ENCODE assay signal across 8 cellular contexts in genomic region chr9:3467593-3468219, GRCh38. TPM values are rescaled to one million over a fixed set of nuclear protein-coding genes. Genes with fewer than 3 reads are reported as not detected.
DNase-seq lines count a peak whose midpoint lies in the region; ATAC-seq, FAIRE-seq and TF ChIP-seq lines count a peak whose summit lies in the region.

No MANE protein-coding gene starts in this region.

- CTCF ChIA-PET in GM12878 (lab: Yijun Ruan, JAX): interaction anchor here (0.6 to 3.4 kb wide), 44 partner anchors 8 to 846 kb away, joined by 3 to 27 read pairs (median 4); partner anchors contain the start of gene RFX3

- ATAC-seq in HG02840 (IDR thresholded peaks at IDR 0.05; ENCODE audit: low FRiP score, unreplicated experiment) (peak; percentile 97), GM12878 (peak; percentile 99)

- no peak for TF ChIP-seq EP300 in GM12878 (IDR thresholded peaks at IDR 0.05; ENCODE audit: borderline replicate concordance in 1 of 2, control insufficient read depth in 1 of 2, low read depth in 2 of 2, low read length in 2 of 2)

- no peaks in the 10 kb centered on the region for H3K9me3 Mint-ChIP-seq in T-helper 2 cell treated with Interferon-gamma antibody and Interleukin-4, amounts not matched to agents 5 μg/mL and 100 μg/mL, for 36 hours

- H3K36me3 ChIP-seq in GM12878 (ENCODE audit: control insufficient read depth in 2 of 2, insufficient read depth in 2 of 2, low read length in 1 of 2): no peaks in the 10 kb centered on the region

- H3K9me3 ChIP-seq in GM12878 (replicated peaks; ENCODE audit: control insufficient read depth, insufficient read depth, low read length): no peaks in the 10 kb centered on the region

- in situ Hi-C loops in GM12878 (cut with MboI): loop anchor here (10.0 kb wide), 1 partner anchor 647 kb away; no protein-coding TSS in a partner anchor

- H3K4me1 ChIP-seq in GM12878 (ENCODE audit: control insufficient read depth, insufficient read depth, low read length): no peaks in the 10 kb centered on the region

- no peaks in the 10 kb centered on the region for H3K27me3 ChIP-seq in GM12878 (replicated peaks in 1 of 2; ENCODE audit: control insufficient read depth in 2 of 2, insufficient read depth in 2 of 2, low read length in 1 of 2)

- POLR2A ChIA-PET in GM12878 (lab: Charles Lee): interaction anchor here (0.5 to 1.4 kb wide), 3 partner anchors 52 to 748 kb away, joined by 3 to 6 read pairs (median 3); no protein-coding TSS in a partner anchor

- WGBS in GM12878 (ENCODE audit: insufficient coverage, insufficient replicate concordance, low lambda C conversion rate, missing lambda C conversion rate): 45% methylated on average over 4 of the region's 4 CpGs

- peaks cover 6% of the 10 kb centered on the region for H3K4me1 Mint-ChIP-seq in T-helper 2 cell treated with Interferon-gamma antibody and Interleukin-4, amounts not matched to agents 5 μg/mL and 100 μg/mL, for 36 hours (ENCODE audit: low read depth)

- no peak overlapping the region for H2AFZ ChIP-seq in GM12878 (ENCODE audit: control insufficient read depth, low read depth, low read length)

- no peak for TF ChIP-seq POLR2A in GM12878 (IDR thresholded peaks at IDR 0.05; ENCODE audit: low read depth, low read length)

- H3K9ac ChIP-seq in GM12878 (ENCODE audit: control insufficient read depth, insufficient read depth, low read length): no peak overlapping the region

- RAD21 ChIA-PET in GM12878 (lab: Charles Lee; ENCODE audit: unreplicated experiment): interaction anchor here (0.6 to 2.7 kb wide), 25 partner anchors 8 to 871 kb away, joined by 3 to 21 read pairs (median 4); no protein-coding TSS in a partner anchor

- BruUV-seq in GM12878 (replicated peaks; lab: Mats Ljungman, UMichigan): no TSS peak

- no peak overlapping the region for H3K4me3 ChIP-seq in GM12878

- DNase-seq in activated CD4-positive, CD25-positive, alpha-beta regulatory T cell treated with anti-CD3 and anti-CD28 coated beads, Interleukin-2, amount 50 U/mL, for 16 hours (ENCODE audit: low read depth, low spot score): peak; percentile 27
- no peak for DNase-seq in activated CD4-positive, CD25-positive, alpha-beta regulatory T cell treated with anti-CD3 and anti-CD28 coated beads, Interleukin-2, amount 50 U/mL, for 72 hours
- DNase-seq in NCI-H1105 treated with DMSO at 0.1 percent for 48 hours (lab: John Stamatoyannopoulos, UW) (peak; percentile 59), GM12878 (ENCODE audit: low read depth, low spot score) (no peak), iPS-NIHi11 (ENCODE audit: low spot score) (peak; percentile 71)
- peak; percentile 44 for DNase-seq in T-helper 2 cell treated with Interferon-gamma antibody and Interleukin-4, amounts not matched to agents 5 μg/mL and 100 μg/mL, for 36 hours (ENCODE audit: low spot score)
- DNase-seq in stimulated activated CD4-positive, alpha-beta T cell treated with anti-CD3 and anti-CD28 coated beads, Interleukin-1b, Interleukin-23, amount 100 ng/mL, for 1 hour (ENCODE audit: low read depth in 2 of 2): peak; percentile 10 to 17

- H3K27me3 Mint-ChIP-seq in T-helper 2 cell treated with Interferon-gamma antibody and Interleukin-4, amounts not matched to agents 5 μg/mL and 100 μg/mL, for 36 hours (ENCODE audit: low read depth): no peaks in the 10 kb centered on the region

- H3K36me3 Mint-ChIP-seq in T-helper 2 cell treated with Interferon-gamma antibody and Interleukin-4, amounts not matched to agents 5 μg/mL and 100 μg/mL, for 36 hours (ENCODE audit: low read depth): no peaks in the 10 kb centered on the region

- FAIRE-seq in GM12878 (lab: Jason Lieb, UNC): peak; percentile 94

- SMC1A ChIA-PET in GM12878 (lab: Charles Lee; ENCODE audit: uncharacterized antibody, unreplicated experiment): interaction anchor here (0.6 to 4.4 kb wide), 32 partner anchors 9 to 648 kb away, joined by 3 to 42 read pairs (median 4); partner anchors contain the start of gene RFX3

- H4K20me1 ChIP-seq in GM12878 (ENCODE audit: control insufficient read depth, insufficient read depth): no peaks in the 10 kb centered on the region

- H3K27ac Mint-ChIP-seq in T-helper 2 cell treated with Interferon-gamma antibody and Interleukin-4, amounts not matched to agents 5 μg/mL and 100 μg/mL, for 36 hours: no peak overlapping the region

- no peak overlapping the region for H3K4me2 ChIP-seq in GM12878 (ENCODE audit: control insufficient read depth, insufficient read depth)

- intact Hi-C loops in GM12878 (cut with micrococcal nuclease; ENCODE audit: unreplicated experiment): loop anchor here (1.0 to 10.0 kb wide), 6 partner anchors 60 to 767 kb away; partner anchors contain the start of gene RFX3

- no peaks in the 10 kb centered on the region; the same call in 1 of the 2 replicates for H3K79me2 ChIP-seq in GM12878 (ENCODE audit: control insufficient read depth, insufficient read depth, low read length)

- H3K4me3 Mint-ChIP-seq in T-helper 2 cell treated with Interferon-gamma antibody and Interleukin-4, amounts not matched to agents 5 μg/mL and 100 μg/mL, for 36 hours: no peak overlapping the region

- H3K27ac ChIP-seq in GM12878 (ENCODE audit: control insufficient read depth, insufficient read depth): no peak overlapping the region

- TF ChIP-seq CTCF in GM12878 (IDR thresholded peaks at IDR 0.05 in 2 of 3, conservative IDR thresholded peaks at IDR 0.05 in 1 of 3; ENCODE audit: control insufficient read depth in 2 of 3, extremely low read depth in 1 of 3, insufficient read depth in 1 of 3, low read depth in 3 of 3, low read length in 3 of 3): peak; percentile 99 to 100 (median 100)

- TF ChIP-seq RAD21 in GM12878 (IDR thresholded peaks at IDR 0.05; ENCODE audit: insufficient read depth, low read depth, low read length): peak; percentile 97

TF ChIP-seq in GM12878, 131 proteins besides CTCF, POLR2A, EP300 and RAD21 (continues in another document):
- TF ChIP-seq RUNX3 (IDR thresholded peaks at IDR 0.05; ENCODE audit: low read length) (peak; percentile 41; the same call in 1 of the 2 replicates), CREB1 (IDR thresholded peaks at IDR 0.05; ENCODE audit: low read depth) (0 out of 2 replicates have a peak, but pooled peaks have one; percentile 32), CBX5 (IDR thresholded peaks at IDR 0.05; ENCODE audit: low read depth) (peak; percentile 85; the same call in 1 of the 2 replicates), CHD2 (IDR thresholded peaks at IDR 0.05; ENCODE audit: borderline replicate concordance, low read depth, low read length) (peak; percentile 59; the same call in 1 of the 2 replicates), SKIL (IDR thresholded peaks at IDR 0.05; ENCODE audit: low read depth, poor library complexity, severe bottlenecking) (peak; percentile 29), KLF5 (IDR thresholded peaks at IDR 0.05; ENCODE audit: partially characterized antibody) (peak; percentile 49), POLR2AphosphoS5 (IDR thresholded peaks at IDR 0.05; ENCODE audit: low read length) (no peak), SMC3 (IDR thresholded peaks at IDR 0.05; ENCODE audit: borderline replicate concordance, low read length) (peak; percentile 91), IRF4 (IDR thresholded peaks at IDR 0.05; ENCODE audit: low read depth, low read length) (peak; percentile 72), YY1 (IDR thresholded peaks at IDR 0.05; ENCODE audit: low read depth, low read length) (peak; percentile 68), ZNF384 (IDR thresholded peaks at IDR 0.05; ENCODE audit: borderline replicate concordance, low read depth, low read length) (no peak), RB1 (IDR thresholded peaks at IDR 0.05; ENCODE audit: borderline replicate concordance) (peak; percentile 63; the same call in 1 of the 2 replicates), POU2F2 (IDR thresholded peaks at IDR 0.05; ENCODE audit: borderline replicate concordance, low read depth, low read length) (0 out of 3 replicates have a peak, but pooled peaks have one; percentile 51), SPI1 (IDR thresholded peaks at IDR 0.05; ENCODE audit: borderline replicate concordance, insufficient read depth, low read depth, low read length) (peak; percentile 11; the same call in 1 of the 2 replicates), TCF7 (IDR thresholded peaks at IDR 0.05; ENCODE audit: borderline replicate concordance) (no peak)

RNA-seq across cellular contexts. Expression of gene RFX3, which starts 58.1 kb away (rescaled TPM):
- total RNA-seq in GM12878 (2013; cell fraction: nucleolus; rRNA removed): 84.6 and 85.6 TPM in 2 replicates
- total RNA-seq in GM12878 (2014; rRNA removed) (3.6 and 4.7 TPM in 2 replicates), GM12878 (2014; rRNA removed; fragmentation: Illumina TruSeq; extraction: Trizol) (6.3 and 6.6 TPM in 2 replicates), GM12878 (2021) (11.9 and 14.8 TPM in 2 replicates)
- 3.3 TPM for polyA plus RNA-seq in GM12878 (2011; ENCODE audit: low read depth)
- polyA plus RNA-seq in GM12878 (2011; rRNA removed) (26.4 and 26.8 TPM in 2 replicates), GM12878 (2014; fragmentation: Illumina TruSeq; extraction: Trizol) (4.8 and 5.6 TPM in 2 replicates), GM12878 (2014; fragmentation: Nextera tagmentation; extraction: Ambion mirVana) (1 to 10 TPM; 1.2 to 1.8 TPM), GM12878 (2014; rRNA removed) (3.2 and 8.2 TPM in 2 replicates), GM12878 (2016; fragmentation: Nextera tagmentation; extraction: Ambion mirVana) (1 to 10 TPM; 7.1 to 8.4 TPM)
- 13.0 and 16.8 TPM in 2 replicates for polyA plus RNA-seq in GM12878 (2011; cell fraction: cytosol; rRNA removed)
- 40.3 and 51.1 TPM in 2 replicates for polyA plus RNA-seq in GM12878 (2011; cell fraction: nucleus; rRNA removed)
- polyA plus RNA-seq in GM12878 (2012): 4.3 and 5.8 TPM in 2 replicates
- polyA minus RNA-seq in GM12878 (2011; rRNA and poly(A)+ RNA removed): 208 and 264 TPM in 2 replicates
- polyA minus RNA-seq in GM12878 (2011; cell fraction: cytosol; rRNA and poly(A)+ RNA removed): 25.1 and 33.7 TPM in 2 replicates
- polyA minus RNA-seq in GM12878 (2011; cell fraction: nucleus; rRNA and poly(A)+ RNA removed): 103 and 216 TPM in 2 replicates

Comparison
In these comparisons a context has a peak if more than half of its experiments do, and no peak if none do; other contexts are left out.
1. DNase-seq: peak in activated CD4-positive, CD25-positive, alpha-beta regulatory T cell treated with anti-CD3 and anti-CD28 coated beads, Interleukin-2, amount 50 U/mL, for 16 hours (single experiment), NCI-H1105 treated with DMSO at 0.1 percent for 48 hours (single experiment), T-helper 2 cell treated with Interferon-gamma antibody and Interleukin-4, amounts not matched to agents 5 μg/mL and 100 μg/mL, for 36 hours (single experiment), iPS-NIHi11 (single experiment) and stimulated activated CD4-positive, alpha-beta T cell treated with anti-CD3 and anti-CD28 coated beads, Interleukin-1b, Interleukin-23, amount 100 ng/mL, for 1 hour (2 of 2); none in activated CD4-positive, CD25-positive, alpha-beta regulatory T cell treated with anti-CD3 and anti-CD28 coated beads, Interleukin-2, amount 50 U/mL, for 72 hours (single experiment) and GM12878 (single experiment).